1 cellular context compared by ENCODE assay signal in genomic region chr9:111925784-111926183, GRCh38.
TF ChIP-seq lines count a peak whose summit lies in the region.

No MANE protein-coding gene starts in this region.

TF ChIP-seq in SK-N-SH treated with all-trans-retinoic acid at 6 μM for 48 hours, 23 proteins besides CTCF, POLR2A, EP300 and RAD21 (continued from another document):
- TF ChIP-seq POU6F1 (CRISPR knock-in tag; IDR thresholded peaks at IDR 0.05; ENCODE audit: borderline replicate concordance, low read depth) (no peak), CSDC2 (CRISPR knock-in tag; IDR thresholded peaks at IDR 0.05) (no peak), TOX (CRISPR knock-in tag; IDR thresholded peaks at IDR 0.05; ENCODE audit: borderline replicate concordance) (no peak), PPARA (CRISPR knock-in tag; IDR thresholded peaks at IDR 0.05; ENCODE audit: borderline replicate concordance) (no peak), RARB (CRISPR knock-in tag; IDR thresholded peaks at IDR 0.05) (no peak), GLIS3 (CRISPR knock-in tag; IDR thresholded peaks at IDR 0.05) (no peak), TSHZ2 (CRISPR knock-in tag; IDR thresholded peaks at IDR 0.05) (no peak), BACH2 (CRISPR knock-in tag; IDR thresholded peaks at IDR 0.05; ENCODE audit: borderline replicate concordance) (no peak), ZNF565 (CRISPR knock-in tag; conservative IDR thresholded peaks at IDR 0.05; ENCODE audit: low read depth) (no peak), ESRRG (CRISPR knock-in tag; IDR thresholded peaks at IDR 0.05) (no peak), ZFP30 (CRISPR knock-in tag; IDR thresholded peaks at IDR 0.05) (no peak), PATZ1 (CRISPR knock-in tag; IDR thresholded peaks at IDR 0.05; ENCODE audit: borderline replicate concordance) (no peak), TCF4 (CRISPR knock-in tag; IDR thresholded peaks at IDR 0.05; ENCODE audit: borderline replicate concordance) (no peak), ZNF70 (CRISPR knock-in tag; IDR thresholded peaks at IDR 0.05) (no peak)
